9 cellular contexts compared by ENCODE assay signal in the genomic region with DNA sequence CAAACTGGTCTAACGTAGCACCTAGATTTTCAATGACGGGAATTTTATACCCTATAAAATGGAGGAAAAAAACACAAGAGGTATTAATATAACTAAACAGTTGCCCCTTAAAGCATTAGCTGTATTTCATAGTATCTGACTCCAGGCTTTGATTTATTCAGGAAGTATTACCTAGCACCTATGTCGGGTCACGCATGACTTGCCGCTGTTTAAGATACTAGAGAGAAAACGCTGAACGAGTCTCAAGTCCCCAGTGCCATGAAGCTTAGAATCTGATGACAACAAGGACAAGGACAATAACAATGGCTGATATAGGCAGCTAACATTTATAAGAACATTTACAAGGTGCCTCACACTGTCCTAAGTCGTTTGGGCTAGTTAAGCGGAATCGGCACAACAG. TPM values are rescaled to one million over a fixed set of nuclear protein-coding genes. Genes with fewer than 3 reads are reported as not detected.
DNase-seq lines count a peak whose midpoint lies in the region; ATAC-seq and TF ChIP-seq lines count a peak whose summit lies in the region.
"Had no signal": no experiment of that assay in that cellular context is flagged by ENCODE, and none has a peak within 500 bp of the region (broad histone marks: within the 10 kb centered on the region; RNA-seq: fewer than 3 reads in every experiment).

No MANE protein-coding gene starts in this region.

- no peaks in the 10 kb centered on the region for H3K27me3 ChIP-seq in OCI-LY1 (ENCODE audit: insufficient read depth, low read length)
- no peaks in the 10 kb centered on the region for H3K27me3 ChIP-seq in endocrine pancreas (ENCODE audit: control insufficient read depth, insufficient read depth, low read length)
- no peaks in the 10 kb centered on the region for H3K27me3 ChIP-seq in trophoblast cell (ENCODE audit: insufficient read depth, low read length)

- no peak overlapping the region for H2BK12ac ChIP-seq in trophoblast cell (ENCODE audit: low read length)

- no peak overlapping the region for H4K12ac ChIP-seq in trophoblast cell (ENCODE audit: low read depth, low read length)

- no CpG with 5 or more reads among the region's 10 CpGs for WGBS in trophoblast cell (ENCODE audit: extremely low coverage, insufficient coverage, insufficient read length)

- no peak overlapping the region for H3K23ac ChIP-seq in trophoblast cell (ENCODE audit: low read length)

- H2BK120ac ChIP-seq in trophoblast cell (ENCODE audit: insufficient read depth, low read length, poor library complexity), result no peak overlapping the region

- H4K20me1 ChIP-seq in OCI-LY1 (ENCODE audit: insufficient read depth, low read length), result 0 out of 2 replicates have a peak, but pooled peaks cover 9% of the 10 kb centered on the region

- H3F3A ChIP-seq in OCI-LY1 (ENCODE audit: insufficient read depth, low read length), result no peaks in the 10 kb centered on the region

- H4K91ac ChIP-seq in trophoblast cell (ENCODE audit: low read depth, low read length), result no peak overlapping the region

- H3K4me3 ChIP-seq in GM12875 (ENCODE audit: low read depth, low read length) (peak overlapping the region; percentile 89), OCI-LY1 (ENCODE audit: low read depth, low read length, poor library complexity, severe bottlenecking) (peak overlapping the region; percentile 98), endocrine pancreas (ENCODE audit: control insufficient read depth, insufficient read depth, low read length) (peak overlapping the region; percentile 67), trophoblast cell (ENCODE audit: low read depth, low read length) (no peak overlapping the region)

- no peak overlapping the region for H3K18ac ChIP-seq in trophoblast cell (ENCODE audit: low read length)

- H3K9me3 ChIP-seq in OCI-LY1 (ENCODE audit: low read length) (no peaks in the 10 kb centered on the region), endocrine pancreas (ENCODE audit: control insufficient read depth, low read length) (no peaks in the 10 kb centered on the region), trophoblast cell (ENCODE audit: insufficient read depth, low read depth, low read length) (no peaks in the 10 kb centered on the region)

- TF ChIP-seq CTCF in GM12875 (IDR thresholded peaks at IDR 0.05; ENCODE audit: borderline replicate concordance, insufficient read depth, low read depth, low read length) (no peak), OCI-LY1 (IDR thresholded peaks at IDR 0.05; ENCODE audit: low read length) (no peak)

- H4K8ac ChIP-seq in trophoblast cell (ENCODE audit: low read depth, low read length), result no peak overlapping the region

- H3K4me2 ChIP-seq in OCI-LY1 (ENCODE audit: low read length) (peak overlapping the region; percentile 98), trophoblast cell (ENCODE audit: low read length) (peak overlapping the region; percentile 46)

- ATAC-seq in HG03139 (IDR thresholded peaks at IDR 0.05; ENCODE audit: unreplicated experiment) (no peak), HG03432 (IDR thresholded peaks at IDR 0.05; ENCODE audit: unreplicated experiment) (no peak), GM21825 (IDR thresholded peaks at IDR 0.05; ENCODE audit: unreplicated experiment) (no peak)

- peaks cover 8% of the 10 kb centered on the region for H3K79me1 ChIP-seq in trophoblast cell (ENCODE audit: low read length)

- H3K4ac ChIP-seq in trophoblast cell (ENCODE audit: low read depth, low read length), result peak overlapping the region; percentile 10

- H3K79me2 ChIP-seq in OCI-LY1 (ENCODE audit: insufficient read depth, low read length) (peaks cover 61% of the 10 kb centered on the region), trophoblast cell (ENCODE audit: control insufficient read depth, insufficient read depth, low read length, poor library complexity) (peaks cover 11% of the 10 kb centered on the region)

- H2BK5ac ChIP-seq in trophoblast cell (ENCODE audit: low read depth, low read length, poor library complexity), result no peak overlapping the region

- H3K36me3 ChIP-seq in OCI-LY1 (ENCODE audit: insufficient read depth, low read length) (peaks cover 45% of the 10 kb centered on the region), endocrine pancreas (ENCODE audit: control insufficient read depth, insufficient read depth, low read length) (no peaks in the 10 kb centered on the region), trophoblast cell (ENCODE audit: control insufficient read depth in 1 of 2, insufficient read depth in 2 of 2, low read length in 2 of 2) (peaks cover 4 to 5% of the 10 kb centered on the region in 2 experiments)

- no peak overlapping the region for H2AK5ac ChIP-seq in trophoblast cell (ENCODE audit: low read length)

- H3K4me1 ChIP-seq in OCI-LY1 (ENCODE audit: insufficient read depth, low read length, severe bottlenecking), result peaks cover 32% of the 10 kb centered on the region
- H3K4me1 ChIP-seq in endocrine pancreas (ENCODE audit: control insufficient read depth, insufficient read depth, low read length), result peaks cover 7% of the 10 kb centered on the region
- peaks cover 0 to 3% of the 10 kb centered on the region in 2 experiments for H3K4me1 ChIP-seq in trophoblast cell (ENCODE audit: control insufficient read depth in 1 of 2, insufficient read depth in 2 of 2, low read length in 2 of 2)

- no peak overlapping the region for H3K14ac ChIP-seq in trophoblast cell (ENCODE audit: low read length)

- DNase-seq in trophoblast cell (no peak), D341Med (ENCODE audit: low spot score) (no peak)
- DNase-seq: nucleus accumbens had no signal

- H3K27ac ChIP-seq in OCI-LY1 (ENCODE audit: low read depth, low read length, poor library complexity, severe bottlenecking), result peak overlapping the region; percentile 78
- H3K27ac ChIP-seq in trophoblast cell (ENCODE audit: low read depth, low read length), result no peak overlapping the region

- no peak overlapping the region for H2AFZ ChIP-seq in OCI-LY1 (ENCODE audit: low read length)
- no peak overlapping the region for H2AFZ ChIP-seq in trophoblast cell (ENCODE audit: insufficient read depth, low read length, poor library complexity)

- no peaks in the 10 kb centered on the region for H3K9me2 ChIP-seq in OCI-LY1 (ENCODE audit: low read depth, low read length)

- H3K9ac ChIP-seq in OCI-LY1 (ENCODE audit: low read length) (peak overlapping the region; percentile 94), endocrine pancreas (ENCODE audit: control insufficient read depth, insufficient read depth, low read length) (no peak overlapping the region), trophoblast cell (ENCODE audit: low read length) (no peak overlapping the region)

RNA-seq across cellular contexts. Expression of gene SNRPA1, which starts 1.9 kb away (rescaled TPM):
- 103 and 104 TPM in 2 replicates for polyA plus RNA-seq in trophoblast cell (2013)

RNA-seq across cellular contexts. Expression of gene SELENOS, which starts 15.8 kb away (rescaled TPM):
- 105 and 111 TPM in 2 replicates for polyA plus RNA-seq in trophoblast cell (2013)

RNA-seq across cellular contexts. Expression of gene CHSY1, which starts 41.3 kb away (rescaled TPM):
- 25.5 and 25.8 TPM in 2 replicates for polyA plus RNA-seq in trophoblast cell (2013)
